19 cellular contexts compared by ENCODE assay signal in genomic region chr16:81807767-81808166, GRCh38. TPM values are rescaled to one million over a fixed set of nuclear protein-coding genes. Genes with fewer than 3 reads are reported as not detected.
A peak's percentile ranks its signal among the peaks of the same experiment; 100 is the strongest.
DNase-seq lines count a peak whose midpoint lies in the region; ATAC-seq and TF ChIP-seq lines count a peak whose summit lies in the region.
"Had no signal": no experiment of that assay in that cellular context is flagged by ENCODE, and none has a peak within 500 bp of the region (broad histone marks: within the 10 kb centered on the region; RNA-seq: fewer than 3 reads in every experiment).

No MANE protein-coding gene starts in this region.

- H3K9me3 ChIP-seq in SU-DHL-6 (ENCODE audit: insufficient read depth, low read length) (no peaks in the 10 kb centered on the region), upper lobe of left lung (no peaks in the 10 kb centered on the region), MG63 (no peaks in the 10 kb centered on the region)

- intact Hi-C loops in natural killer cell (cut with micrococcal nuclease) = no loop called here

- H3K9me3 Mint-ChIP-seq in activated CD8-positive, alpha-beta memory T cell treated with anti-CD3 and anti-CD28 coated beads, Interleukin-2, amount 10 ng/mL, durations not matched to agents 7 days and 5 days (ENCODE audit: low read depth) = no peaks in the 10 kb centered on the region
- peaks cover 0 to 2% of the 10 kb centered on the region in 2 donors for H3K9me3 Mint-ChIP-seq in natural killer cell

- H3K36me3 Mint-ChIP-seq in activated CD8-positive, alpha-beta memory T cell treated with anti-CD3 and anti-CD28 coated beads, Interleukin-2, amount 10 ng/mL, durations not matched to agents 7 days and 5 days = peaks cover 51% of the 10 kb centered on the region
- H3K36me3 Mint-ChIP-seq in natural killer cell = no peaks in the 10 kb centered on the region

- CTCF ChIA-PET in activated CD8-positive, alpha-beta memory T cell treated with anti-CD3 and anti-CD28 coated beads, Interleukin-2, amount 10 ng/mL, durations not matched to agents 7 days and 5 days (lab: Charles Lee) = interaction anchor here (0.9 to 1.5 kb wide), 5 partner anchors 9 to 28 kb away, joined by 3 to 4 read pairs (median 3); partner anchors contain the start of gene PLCG2

- peaks cover 85% of the 10 kb centered on the region for H3K4me1 Mint-ChIP-seq in activated CD8-positive, alpha-beta memory T cell treated with anti-CD3 and anti-CD28 coated beads, Interleukin-2, amount 10 ng/mL, durations not matched to agents 7 days and 5 days
- peaks cover 95 to 97% of the 10 kb centered on the region in 2 donors for H3K4me1 Mint-ChIP-seq in natural killer cell

- no peaks in the 10 kb centered on the region for H3K27me3 ChIP-seq in SU-DHL-6 (ENCODE audit: low read length)
- H3K27me3 ChIP-seq in upper lobe of left lung = no peaks in the 10 kb centered on the region
- H3K27me3 ChIP-seq in MG63 = no peaks in the 10 kb centered on the region

- no peak overlapping the region for H3K4me3 Mint-ChIP-seq in activated CD8-positive, alpha-beta memory T cell treated with anti-CD3 and anti-CD28 coated beads, Interleukin-2, amount 10 ng/mL, durations not matched to agents 7 days and 5 days
- H3K4me3 Mint-ChIP-seq in natural killer cell = peak overlapping the region; percentile 25
- H3K4me3 Mint-ChIP-seq: GM23338 had no signal

- H3K36me3 ChIP-seq in SU-DHL-6 (ENCODE audit: low read length) = peaks cover 9% of the 10 kb centered on the region
- H3K36me3 ChIP-seq in upper lobe of left lung = no peaks in the 10 kb centered on the region
- no peaks in the 10 kb centered on the region for H3K36me3 ChIP-seq in MG63

- no peaks in the 10 kb centered on the region for H4K20me1 ChIP-seq in SU-DHL-6 (ENCODE audit: low read depth, low read length)

- DNase-seq in activated CD8-positive, alpha-beta memory T cell treated with anti-CD3 and anti-CD28 coated beads, Interleukin-2, amount 10 ng/mL, durations not matched to agents 7 days and 5 days = no peak
- DNase-seq in activated CD8-positive, alpha-beta memory T cell treated with anti-CD3 and anti-CD28 coated beads, Interleukin-2, amount 50 U/mL, for 48 hours = no peak
- DNase-seq in natural killer cell (no peak), upper lobe of left lung (no peak), MG63 (no peak), cerebellar nuclear complex (lab: John Stamatoyannopoulos, UW) (no peak)
- no peak for DNase-seq in effector CD8-positive, alpha-beta T cell (lab: John Stamatoyannopoulos, UW)
- DNase-seq: C1 segment of cervical spinal cord, DMS 273 treated with DMSO at 0.1 percent for 48 hours, KG1, NCI-H1417, NCI-H1930, NCI-H2171, NCI-H82, OCI-M1, RPMI8226 had no signal

- peak overlapping the region; percentile 96 for H3K27ac ChIP-seq in SU-DHL-6 (ENCODE audit: low read depth, low read length)
- H3K27ac ChIP-seq in upper lobe of left lung = no peak overlapping the region
- H3K27ac ChIP-seq: 22Rv1 had no signal

- peaks cover 80% of the 10 kb centered on the region for H3F3A ChIP-seq in SU-DHL-6 (ENCODE audit: insufficient read depth)

- H3K79me2 ChIP-seq in SU-DHL-6 (ENCODE audit: insufficient read depth, low read length) = peaks cover 86% of the 10 kb centered on the region

- H3K27me3 Mint-ChIP-seq in activated CD8-positive, alpha-beta memory T cell treated with anti-CD3 and anti-CD28 coated beads, Interleukin-2, amount 10 ng/mL, durations not matched to agents 7 days and 5 days = no peaks in the 10 kb centered on the region
- H3K27me3 Mint-ChIP-seq in natural killer cell (ENCODE audit: low read depth in 2 of 2) = no peaks in the 10 kb centered on the region

- H2AFZ ChIP-seq in SU-DHL-6 (ENCODE audit: low read depth, low read length, severe bottlenecking) = no peak overlapping the region
- H2AFZ ChIP-seq: GM23338 had no signal

- H3K4me3 ChIP-seq in SU-DHL-6 (ENCODE audit: insufficient read depth, low read length, poor library complexity, severe bottlenecking) (no peak overlapping the region), upper lobe of left lung (no peak overlapping the region), MG63 (no peak overlapping the region)
- H3K4me3 ChIP-seq: GM23338 had no signal

- no peak for TF ChIP-seq POLR2A in upper lobe of left lung (IDR thresholded peaks at IDR 0.05)

- no peaks in the 10 kb centered on the region for H3K4me1 ChIP-seq in upper lobe of left lung

- no peaks in the 10 kb centered on the region for H3K9me2 ChIP-seq in SU-DHL-6 (replicated peaks; ENCODE audit: insufficient read depth, low read length)

- ATAC-seq in activated CD8-positive, alpha-beta memory T cell treated with anti-CD3 and anti-CD28 coated beads, Interleukin-2, amount 10 ng/mL, durations not matched to agents 7 days and 5 days = no peak
- ATAC-seq in natural killer cell (no peak), upper lobe of left lung (ENCODE audit: low FRiP score in 2 of 2) (no peak)
- ATAC-seq: GM23338 had no signal

- peak overlapping the region; percentile 59 for H3K4me2 ChIP-seq in SU-DHL-6 (ENCODE audit: low read depth, low read length, poor library complexity, severe bottlenecking)
- H3K4me2 ChIP-seq: GM23338 had no signal

- TF ChIP-seq CTCF in SU-DHL-6 (IDR thresholded peaks at IDR 0.05; ENCODE audit: insufficient read depth, low read length, poor library complexity, severe bottlenecking) (no peak), natural killer cell (IDR thresholded peaks at IDR 0.05) (no peak), upper lobe of left lung (IDR thresholded peaks at IDR 0.05) (no peak)

- 81 to 91% methylated on average over 3 of the region's 3 CpGs for WGBS in upper lobe of left lung, 2 donors

- TF ChIP-seq EP300 in upper lobe of left lung (IDR thresholded peaks at IDR 0.05) = no peak

- H3K27ac Mint-ChIP-seq in activated CD8-positive, alpha-beta memory T cell treated with anti-CD3 and anti-CD28 coated beads, Interleukin-2, amount 10 ng/mL, durations not matched to agents 7 days and 5 days = peak overlapping the region; percentile 52
- H3K27ac Mint-ChIP-seq in natural killer cell = peak overlapping the region; percentile 98 to 99
- H3K27ac Mint-ChIP-seq: GM23338 had no signal

- H3K9ac ChIP-seq in SU-DHL-6 (ENCODE audit: low read length) = peak overlapping the region; percentile 54

RNA-seq across cellular contexts. Expression of gene PLCG2, which starts 28.7 kb away (rescaled TPM):
- 10 to 100 TPM; 62.5 to 80.2 TPM for total RNA-seq in activated CD8-positive, alpha-beta memory T cell treated with anti-CD3 and anti-CD28 coated beads, Interleukin-2, amount 10 ng/mL, durations not matched to agents 7 days and 5 days
- 100 to 1,000 TPM; 250 to 298 (median 285) TPM for total RNA-seq in natural killer cell
- 10 to 100 TPM; 13.8 to 85.9 (median 35.1) TPM for total RNA-seq in upper lobe of left lung
- total RNA-seq in MG63 (2014; rRNA removed; shearing (Covaris generic); ENCODE audit: low replicate concordance) = 0.37 and 1.0 TPM in 2 replicates
